ENCODE assay signal across 7 cellular contexts in the genomic region with DNA sequence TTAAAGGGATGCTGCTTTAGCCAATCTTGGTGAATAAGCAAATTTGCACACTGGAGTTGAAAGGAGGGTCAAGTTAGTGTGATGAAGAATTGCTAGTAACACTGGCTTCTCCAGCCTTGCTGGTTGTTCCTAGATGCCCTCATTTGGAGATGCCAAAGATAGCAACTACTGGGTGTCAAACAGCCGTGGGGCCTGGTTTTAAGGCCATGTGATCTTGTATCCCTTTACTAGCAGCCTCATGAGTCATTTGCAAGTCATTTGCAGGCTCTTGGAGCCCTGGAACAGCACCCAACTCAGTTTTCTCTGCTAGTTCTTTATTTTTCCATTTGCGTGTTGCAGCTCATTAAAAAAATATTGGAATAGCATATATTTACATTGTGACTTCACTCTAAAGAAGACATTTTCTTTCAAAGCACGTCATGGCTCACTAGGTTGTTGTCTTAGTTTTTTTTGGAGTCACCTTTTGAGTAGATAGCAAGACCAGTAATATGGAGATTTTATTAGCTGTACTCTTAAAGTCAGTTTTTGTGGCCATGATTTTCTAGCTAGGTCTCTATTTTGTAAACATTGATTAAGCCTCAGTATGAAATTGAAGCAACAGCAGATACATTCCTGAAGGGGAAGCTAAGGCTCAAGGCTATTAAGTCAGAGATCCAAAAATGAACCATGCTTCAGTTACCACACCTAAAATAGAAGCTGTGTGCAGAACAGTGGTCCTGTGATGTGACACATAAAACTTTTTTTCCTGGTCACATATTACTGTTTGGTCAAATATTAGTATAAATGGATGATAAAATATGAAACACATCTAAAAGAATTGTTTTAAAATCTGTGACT. TPM values are rescaled to one million over a fixed set of nuclear protein-coding genes. Genes with fewer than 3 reads are reported as not detected.
DNase-seq lines count a peak whose midpoint lies in the region; TF ChIP-seq lines count a peak whose summit lies in the region.

No MANE protein-coding gene starts in this region.

- intact Hi-C loops in uterus (cut with DNase I; ENCODE audit: low total_unique reads) = no loop called here

- no peak overlapping the region for H3K14ac ChIP-seq in neuronal stem cell (ENCODE audit: low read length)

- H3K4me1 ChIP-seq in uterus (no peaks in the 10 kb centered on the region), neuronal stem cell (ENCODE audit: control insufficient read depth in 2 of 2, insufficient read depth in 1 of 2, low read depth in 1 of 2, low read length in 2 of 2) (no peaks in the 10 kb centered on the region)

- no peak overlapping the region for H4K91ac ChIP-seq in neuronal stem cell (ENCODE audit: low read depth, low read length, poor library complexity)

- H3K4ac ChIP-seq in neuronal stem cell (ENCODE audit: low read length) = no peak overlapping the region

- H3K4me3 ChIP-seq in kidney epithelial cell (ENCODE audit: low read depth, low read length) = no peak overlapping the region
- H3K4me3 ChIP-seq in uterus = no peak overlapping the region
- H3K4me3 ChIP-seq in neuronal stem cell (ENCODE audit: low read length in 2 of 2) = no peak overlapping the region

- no peak overlapping the region for H2BK5ac ChIP-seq in neuronal stem cell (ENCODE audit: low read length)

- WGBS in neuronal stem cell (ENCODE audit: extremely low coverage in 2 of 2, insufficient read length in 2 of 2, insufficient replicate concordance in 1 of 2), 2 donors = no CpG with 5 or more reads among the region's 3 CpGs

- no peak overlapping the region for H3K18ac ChIP-seq in neuronal stem cell (ENCODE audit: low read length)

- H2AK5ac ChIP-seq in neuronal stem cell (ENCODE audit: low read depth, low read length) = no peak overlapping the region

- no peaks in the 10 kb centered on the region for H3K79me1 ChIP-seq in neuronal stem cell (ENCODE audit: low read depth, low read length)

- no peak for TF ChIP-seq POLR2A in uterus (IDR thresholded peaks at IDR 0.05)

- H3K36me3 Mint-ChIP-seq in brain = peaks cover 7% of the 10 kb centered on the region

- no peaks in the 10 kb centered on the region for H3K9me3 Mint-ChIP-seq in brain

- no peaks in the 10 kb centered on the region for H3K27me3 ChIP-seq in kidney epithelial cell (ENCODE audit: control insufficient read depth, insufficient read depth, low read length)
- H3K27me3 ChIP-seq in uterus = no peaks in the 10 kb centered on the region
- no peaks in the 10 kb centered on the region for H3K27me3 ChIP-seq in neuronal stem cell (ENCODE audit: control insufficient read depth in 3 of 3, insufficient read depth in 3 of 3, low read depth in 1 of 3, low read length in 3 of 3)

- no peaks in the 10 kb centered on the region for H3K27me3 Mint-ChIP-seq in brain

- no peak for TF ChIP-seq CTCF in brain (conservative IDR thresholded peaks at IDR 0.05)
- no peak for TF ChIP-seq CTCF in kidney epithelial cell (IDR thresholded peaks at IDR 0.05; ENCODE audit: insufficient read depth, low read length, poor library complexity, severe bottlenecking)
- no peak for TF ChIP-seq CTCF in uterus (IDR thresholded peaks at IDR 0.05)

- H3K9me3 ChIP-seq in uterus (no peaks in the 10 kb centered on the region), neuronal stem cell (replicated peaks in 1 of 2; ENCODE audit: control insufficient read depth in 2 of 2, insufficient read depth in 1 of 2, low read depth in 1 of 2, low read length in 2 of 2) (no peaks in the 10 kb centered on the region)

- peaks cover 9% of the 10 kb centered on the region for H3K4me1 Mint-ChIP-seq in brain

- H3K27ac ChIP-seq in uterus (peak overlapping the region; percentile 33 to 73), neuronal stem cell (replicated peaks; ENCODE audit: low read length) (no peak overlapping the region)

- no peak overlapping the region for H3K9ac ChIP-seq in neuronal stem cell (ENCODE audit: low read depth, low read length, poor library complexity)

- peak overlapping the region in 4 of 5 experiments; percentile 21 to 74 (median 63) for H3K27ac Mint-ChIP-seq in brain

- no peak overlapping the region for H2BK12ac ChIP-seq in neuronal stem cell (ENCODE audit: low read length)

- no peak overlapping the region for H2BK15ac ChIP-seq in neuronal stem cell (ENCODE audit: low read length)

- peak; percentile 97 for DNase-seq in LHCN-M2 (ENCODE audit: low read depth)
- peak; percentile 88 for DNase-seq in kidney epithelial cell (ENCODE audit: low read depth)
- peak; percentile 21 to 45 for DNase-seq in uterus
- no peak for DNase-seq in neuronal stem cell (ENCODE audit: low spot score)
- DNase-seq in NCI-H1048 (lab: John Stamatoyannopoulos, UW) = no peak
- no peak for DNase-seq in NAMALWA (ENCODE audit: low spot score)

- H3K23ac ChIP-seq in neuronal stem cell (ENCODE audit: low read depth, low read length, poor library complexity) = no peak overlapping the region

- H3K36me3 ChIP-seq in kidney epithelial cell (ENCODE audit: control insufficient read depth, insufficient read depth, low read length) (no peaks in the 10 kb centered on the region), uterus (no peaks in the 10 kb centered on the region), neuronal stem cell (replicated peaks in 1 of 2; ENCODE audit: control insufficient read depth in 2 of 2, insufficient read depth in 2 of 2, low read length in 2 of 2) (peaks cover 0 to 28% of the 10 kb centered on the region in 2 donors)

- no peak overlapping the region for H3K4me2 ChIP-seq in neuronal stem cell (ENCODE audit: insufficient read depth, low read length, poor library complexity, severe bottlenecking)

- H4K8ac ChIP-seq in neuronal stem cell (ENCODE audit: low read depth, low read length) = no peak overlapping the region

- no peak overlapping the region for H3K4me3 Mint-ChIP-seq in brain

- H2AFZ ChIP-seq in neuronal stem cell (ENCODE audit: low read length) = no peak overlapping the region

- no peak overlapping the region for H2BK120ac ChIP-seq in neuronal stem cell (ENCODE audit: low read depth, low read length)

RNA-seq across cellular contexts. Expression of a gene that starts 1.3 kb away (rescaled TPM):
- total RNA-seq in LHCN-M2 (2014; rRNA removed) (0.06 and 0.26 TPM in 2 replicates), kidney epithelial cell (1.3 and 1.8 TPM in 2 replicates), uterus (1 to 10 TPM in 1 of 4 donors, under 1 TPM in 1, not detected in 2; 0.35 to 4.0 TPM)
- 0.16 TPM for polyA plus RNA-seq in LHCN-M2 (2012)
- polyA plus RNA-seq in brain (ENCODE audit: insufficient read depth, low read depth, low replicate concordance) = not detected
- polyA plus RNA-seq in neuronal stem cell (2013, experiment 1 of 2) = 0.67 TPM
- polyA plus RNA-seq in neuronal stem cell (2013, experiment 2 of 2) = 0.53 TPM

RNA-seq across cellular contexts. Expression of a gene that starts 31.8 kb away (rescaled TPM):
- total RNA-seq in LHCN-M2 (2014; rRNA removed) (42.1 and 48.7 TPM in 2 replicates), kidney epithelial cell (85.5 and 87.3 TPM in 2 replicates), uterus (10 to 100 TPM; 26.4 to 60.1 (median 36.3) TPM)
- polyA plus RNA-seq in LHCN-M2 (2012) = 17.4 TPM
- polyA plus RNA-seq in brain (ENCODE audit: insufficient read depth, low read depth, low replicate concordance) = 22.3 TPM
- polyA plus RNA-seq in neuronal stem cell (2013, experiment 1 of 2) = 38.9 TPM
- polyA plus RNA-seq in neuronal stem cell (2013, experiment 2 of 2) = 38.4 TPM

Comparison
In these comparisons a context has a peak if more than half of its experiments do, and no peak if none do; other contexts are left out.
1. DNase-seq: peak in LHCN-M2 (single experiment), kidney epithelial cell (single experiment) and uterus (2 of 2); none in neuronal stem cell (single experiment), NCI-H1048 (single experiment) and NAMALWA (single experiment).